In genomic region chr7:154767821-154768415, GRCh38 we compare ENCODE assay signal across 16 cellular contexts.
DNase-seq lines count a peak whose midpoint lies in the region; ATAC-seq and TF ChIP-seq lines count a peak whose summit lies in the region.
"Had no signal": no experiment of that assay in that cellular context is flagged by ENCODE, and none has a peak within 500 bp of the region (broad histone marks: within the 10 kb centered on the region; RNA-seq: fewer than 3 reads in every experiment).

No MANE protein-coding gene starts in this region.

- CTCF ChIA-PET in GM10248 (lab: Yijun Ruan, JAX), result interaction anchor here (0.8 kb wide), 1 partner anchor 9 kb away, joined by 3 read pairs; no protein-coding TSS in a partner anchor

- no peaks in the 10 kb centered on the region for H3K27me3 ChIP-seq in dorsolateral prefrontal cortex

- ATAC-seq in left ventricle myocardium superior (no peak), HG03457 (IDR thresholded peaks at IDR 0.05; ENCODE audit: unreplicated experiment) (no peak)
- ATAC-seq: T-helper 17 cell had no signal

- POLR2A ChIA-PET in GM10248 (lab: Yijun Ruan, JAX), result no interaction called here

- TF ChIP-seq CTCF in dorsolateral prefrontal cortex (IDR thresholded peaks at IDR 0.05 in 54 of 56, conservative IDR thresholded peaks at IDR 0.05 in 2 of 56; ENCODE audit: low read depth in 1 of 56, partially characterized antibody in 56 of 56) (no peak), GM10248 (IDR thresholded peaks at IDR 0.05; ENCODE audit: control extremely low read depth, extremely low read depth, low read depth, missing control alignments) (no peak)

- DNase-seq in COR-L47 (lab: John Stamatoyannopoulos, UW) (peak; percentile 1), G401 (ENCODE audit: low spot score) (peak; percentile 77), RPMI7951 (ENCODE audit: low read depth) (peak; percentile 59), dorsolateral prefrontal cortex (peak in 1 of 10 donors; percentile 63), GM10248 (ENCODE audit: extremely low spot score) (no peak), left ventricle myocardium superior (no peak)
- no peak for DNase-seq in NK-92 treated with Interleukin-12 subunit alpha and Interleukin-12 subunit beta, amount 100 ng/mL, for 24 hours (lab: John Stamatoyannopoulos, UW)
- DNase-seq: EL, H7, KBM-7, NCI-H2171, NCI-H510A, SIG-M5, T-helper 17 cell had no signal

- H3K27ac ChIP-seq in dorsolateral prefrontal cortex, result peak overlapping the region in 51 of 59 donors; percentile 12 to 88 (median 64)
- H3K27ac ChIP-seq: HL-60 had no signal

- intact Hi-C loops in dorsolateral prefrontal cortex (cut with DNase I) (no loop called here), left ventricle myocardium superior (cut with micrococcal nuclease) (no loop called here)

- in situ Hi-C loops in G401 (cut with HindIII; ENCODE audit: low sequenced_read_pairs), result no loop called here

- H3K4me3 ChIP-seq in dorsolateral prefrontal cortex, result no peak overlapping the region

Comparison
In these comparisons a context has a peak if more than half of its experiments do, and no peak if none do; other contexts are left out.
1. DNase-seq: peak in COR-L47 (single experiment), G401 (single experiment) and RPMI7951 (single experiment); none in NK-92 treated with Interleukin-12 subunit alpha and Interleukin-12 subunit beta, amount 100 ng/mL, for 24 hours (single experiment), GM10248 (single experiment) and left ventricle myocardium superior (single experiment).